2 cellular contexts compared by ENCODE assay signal in the genomic region with DNA sequence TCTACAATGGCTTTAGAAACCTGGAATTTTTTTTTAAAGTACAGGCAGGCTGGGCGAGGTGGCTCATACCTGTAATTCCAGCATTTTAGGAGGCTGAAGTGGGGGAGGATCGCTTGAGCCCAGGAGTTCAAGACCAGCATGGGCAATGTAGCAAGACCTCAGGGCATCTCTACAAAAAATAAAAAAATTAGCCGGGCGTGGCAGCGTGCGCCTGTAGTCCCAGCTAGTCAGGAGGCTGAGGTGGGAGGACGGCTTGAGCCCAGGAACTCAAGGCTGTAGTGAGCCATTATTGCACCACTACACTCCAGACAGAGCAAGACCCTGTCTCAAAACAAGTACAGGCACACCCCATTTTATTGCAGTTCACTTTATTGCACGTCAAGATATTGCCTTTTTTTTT.
TF ChIP-seq lines count a peak whose summit lies in the region.

No MANE protein-coding gene starts in this region.

TF ChIP-seq in SK-N-SH, 30 proteins besides CTCF, POLR2A, EP300 and RAD21 (continued from another document):
- no peak for TF ChIP-seq ZBTB33 (IDR thresholded peaks at IDR 0.05; ENCODE audit: borderline replicate concordance, low read depth)
- no peak for TF ChIP-seq MXI1 (IDR thresholded peaks at IDR 0.05; ENCODE audit: low read depth, low read length)
TF ChIP-seq in SK-N-SH: peak in this region for 0.

TF ChIP-seq in SK-N-SH treated with all-trans-retinoic acid at 6 μM for 48 hours, 23 proteins besides CTCF, POLR2A, EP300 and RAD21 (continued from another document):
- no peak for TF ChIP-seq PATZ1 (CRISPR knock-in tag; IDR thresholded peaks at IDR 0.05; ENCODE audit: borderline replicate concordance)
- no peak for TF ChIP-seq CREB5 (CRISPR knock-in tag; IDR thresholded peaks at IDR 0.05; ENCODE audit: low read depth)
